7 cellular contexts compared by ENCODE assay signal in the genomic region with DNA sequence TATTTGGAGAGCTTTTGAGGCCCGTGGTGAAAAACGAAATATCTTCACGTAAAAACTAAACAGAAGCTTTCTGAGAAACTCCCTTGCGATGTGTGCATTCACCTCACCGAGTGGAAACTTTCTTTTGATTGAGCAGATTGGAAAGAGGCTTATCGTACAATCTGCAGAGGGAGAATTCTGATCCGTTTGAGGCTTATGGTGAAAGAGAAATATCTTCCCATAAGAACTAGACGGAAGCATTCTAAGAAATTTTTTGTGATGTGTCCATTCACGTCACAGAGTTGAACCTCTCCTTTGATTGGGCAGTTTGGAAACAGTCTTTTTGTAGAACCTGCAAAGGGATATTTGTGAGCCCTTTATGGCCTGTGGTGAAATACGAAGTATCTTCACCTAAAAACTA.
DNase-seq lines count a peak whose midpoint lies in the region; ATAC-seq, FAIRE-seq and TF ChIP-seq lines count a peak whose summit lies in the region.
"Not testable (repeated sequence)": the region's sequence is repeated elsewhere in the genome, so short reads cannot be mapped to it uniquely, and the experiment has no call there.

No MANE protein-coding gene starts in this region.

- not testable (repeated sequence) for H3K4me1 ChIP-seq in HEK293 (ENCODE audit: control insufficient read depth, insufficient read depth, low read length); PC-3 (ENCODE audit: insufficient read depth, low read length); astrocyte (ENCODE audit: insufficient read depth, low read length); prostate gland (replicated peaks)

- TF ChIP-seq POLR2A in prostate gland (IDR thresholded peaks at IDR 0.05), result not testable (repeated sequence)

- not testable (repeated sequence) for H3K9me2 ChIP-seq in PC-3 (replicated peaks; ENCODE audit: low read length)

- not testable (repeated sequence) for H3K9ac ChIP-seq in PC-3 (ENCODE audit: low read length); astrocyte (ENCODE audit: low read length)

- DNase-seq in ACHN (peak; percentile 44), PC-3 (peak; percentile 1), astrocyte (ENCODE audit: low read depth) (peak; percentile 12), fibroblast of gingiva (ENCODE audit: low read depth) (peak; percentile 36), iris pigment epithelial cell (ENCODE audit: low read depth) (peak; percentile 21), prostate gland (ENCODE audit: low spot score) (peak; percentile 35)

- not testable (repeated sequence) for H3K27ac ChIP-seq in HEK293 (ENCODE audit: extremely low read depth, low read depth, low read length); PC-3 (ENCODE audit: low read length); astrocyte (ENCODE audit: low read depth, low read length); prostate gland

- H3F3A ChIP-seq in PC-3 (ENCODE audit: low read length, unreplicated experiment), result not testable (repeated sequence)

- not testable (repeated sequence) for H3K4me3 ChIP-seq in HEK293 (ENCODE audit: low read depth, low read length); PC-3 (ENCODE audit: low read length); astrocyte (ENCODE audit: insufficient read depth, low read depth, low read length); prostate gland

- POLR2A ChIA-PET in HEK293 (lab: Yijun Ruan, JAX); PC-3 (lab: Charles Lee; ENCODE audit: unreplicated experiment): not testable (repeated sequence)

- CTCF ChIA-PET in HEK293 (lab: Yijun Ruan, JAX); PC-3 (lab: Charles Lee): not testable (repeated sequence)

- in situ Hi-C loops in ACHN (cut with HindIII; ENCODE audit: low pct_ligation_motif_present, low pct_unique_long_range_greater_than_20kb, low sequenced_read_pairs), result not testable (repeated sequence)

- H3K27me3 Mint-ChIP-seq in astrocyte (ENCODE audit: low read depth, unreplicated experiment), result not testable (repeated sequence)

- not testable (repeated sequence) for H3K27ac Mint-ChIP-seq in astrocyte (ENCODE audit: unreplicated experiment)

- intact Hi-C loops in PC-3 (cut with micrococcal nuclease); prostate gland (cut with DNase I): not testable (repeated sequence)

- not testable (repeated sequence) for BruUV-seq in PC-3 (replicated peaks; lab: Mats Ljungman, UMichigan)

- not testable (repeated sequence) for H3K79me2 ChIP-seq in PC-3 (ENCODE audit: low read length); astrocyte (ENCODE audit: insufficient read depth, low read length)

- TF ChIP-seq CTCF in HEK293 (tag by site-specific recombination; IDR thresholded peaks at IDR 0.05); PC-3 (conservative IDR thresholded peaks at IDR 0.05; ENCODE audit: low read depth, low read length); astrocyte (IDR thresholded peaks at IDR 0.05; ENCODE audit: insufficient read depth, low read depth, low read length); prostate gland (IDR thresholded peaks at IDR 0.05): not testable (repeated sequence)

- not testable (repeated sequence) for H3K4me3 Mint-ChIP-seq in astrocyte (ENCODE audit: unreplicated experiment)

- 63% methylated on average over 10 of the region's 10 CpGs for WGBS in prostate gland

- not testable (repeated sequence) for H3K36me3 ChIP-seq in HEK293 (ENCODE audit: control insufficient read depth in 2 of 2, insufficient read depth in 1 of 2, low read length in 2 of 2); PC-3 (ENCODE audit: low read depth, low read length); astrocyte (ENCODE audit: insufficient read depth, low read length); prostate gland

- H4K20me1 ChIP-seq in PC-3 (ENCODE audit: low read length); astrocyte (ENCODE audit: insufficient read depth, low read length): not testable (repeated sequence)

- H3K9me3 ChIP-seq in HEK293 (ENCODE audit: control insufficient read depth, insufficient read depth, low read depth, low read length); PC-3 (ENCODE audit: low read length); astrocyte (ENCODE audit: insufficient read depth, low read depth, low read length); prostate gland: not testable (repeated sequence)

- H3K36me3 Mint-ChIP-seq in astrocyte (ENCODE audit: low read depth, unreplicated experiment), result not testable (repeated sequence)

- peaks cover 12% of the 10 kb centered on the region for H3K9me3 Mint-ChIP-seq in astrocyte (ENCODE audit: unreplicated experiment)

- not testable (repeated sequence) for H3K27me3 ChIP-seq in PC-3 (ENCODE audit: low read length); astrocyte (ENCODE audit: insufficient read depth, low read length); prostate gland (replicated peaks; ENCODE audit: insufficient read depth)

- H3K4me1 Mint-ChIP-seq in astrocyte (ENCODE audit: low read depth, unreplicated experiment), result not testable (repeated sequence)

- FAIRE-seq in astrocyte (lab: Jason Lieb, UNC), result not testable (repeated sequence)

- not testable (repeated sequence) for H2AFZ ChIP-seq in PC-3 (ENCODE audit: low read length); astrocyte (ENCODE audit: low read depth, low read length)

- ATAC-seq in PC-3, result not testable (repeated sequence)

- H3K4me2 ChIP-seq in PC-3 (ENCODE audit: low read length); astrocyte (ENCODE audit: low read length): not testable (repeated sequence)

TF ChIP-seq in HEK293, 187 proteins besides CTCF, POLR2A, EP300 and RAD21:
- TF ChIP-seq ZNF48 (tag by site-specific recombination; IDR thresholded peaks at IDR 0.05) (0 out of 2 replicates have a peak, but pooled peaks have one; percentile 42), ZNF350 (tag by site-specific recombination; IDR thresholded peaks at IDR 0.05) (0 out of 2 replicates have a peak, but pooled peaks have one; percentile 30)
